Comparison of ENCODE assay signal across 20 cellular contexts in the genomic region with DNA sequence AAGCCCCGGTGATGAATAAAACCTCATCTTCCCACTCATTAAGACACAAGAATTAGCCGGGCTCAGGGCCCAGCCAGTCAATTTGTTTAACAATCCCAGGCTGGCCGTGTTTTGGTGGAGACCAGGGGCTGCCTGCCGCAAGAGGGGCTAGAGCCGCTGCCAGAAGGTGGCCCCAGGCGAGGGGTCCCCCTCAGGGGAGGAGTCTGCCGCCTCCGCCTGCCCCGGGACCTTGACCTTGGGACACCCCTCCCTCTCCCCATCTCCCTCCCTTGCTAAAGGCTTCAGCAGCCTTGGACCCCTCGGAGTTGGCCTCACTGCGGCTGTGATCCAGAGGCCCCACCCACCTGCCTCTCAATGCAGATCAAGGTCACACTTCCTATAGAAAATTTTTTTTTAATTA.
"Had no signal": no experiment of that assay in that cellular context is flagged by ENCODE, and none has a peak within 500 bp of the region (broad histone marks: within the 10 kb centered on the region; RNA-seq: fewer than 3 reads in every experiment).

No MANE protein-coding gene starts in this region.

- H3K4me1 ChIP-seq: right atrium auricular region had no signal

- DNase-seq: activated B cell treated with CpG ODN at 0.5 μM for 24 hours; activated CD4-positive, alpha-beta T cell treated with anti-CD3 and anti-CD28 coated beads, Interleukin-2, amount 10 ng/mL, durations not matched to agents 24 days and 14 days; activated CD8-positive, alpha-beta memory T cell treated with anti-CD3 and anti-CD28 coated beads, Interleukin-2, amount 50 U/mL, for 4 hours; activated CD8-positive, alpha-beta T cell treated with anti-CD3 and anti-CD28 coated beads, Interleukin-2, amount 10 ng/mL, durations not matched to agents 7 days and 5 days; activated effector memory CD4-positive, alpha-beta T cell treated with anti-CD3 and anti-CD28 coated beads, Interleukin-2, amount 50 U/mL, for 16 hours; activated T-cell treated with anti-CD3 and anti-CD28 coated beads, Interleukin-2, amount 50 U/mL, for 48 hours; body of pancreas; central memory CD4-positive, alpha-beta T cell; colonic mucosa; foreskin fibroblast; left cardiac atrium; midbrain; occipital lobe; small intestine; stimulated activated naive CD8-positive, alpha-beta T cell treated with anti-CD3 and anti-CD28 coated beads, Interleukin-15, Interleukin-2, amounts not matched to agents 100 U/mL and 50 U/mL, for 24 hours; T-helper 17 cell; transverse colon had no signal

- H3K4me3 Mint-ChIP-seq: activated B cell treated with CpG ODN at 0.5 μM for 24 hours; activated CD4-positive, alpha-beta T cell treated with anti-CD3 and anti-CD28 coated beads, Interleukin-2, amount 10 ng/mL, durations not matched to agents 24 days and 14 days; activated CD8-positive, alpha-beta T cell treated with anti-CD3 and anti-CD28 coated beads, Interleukin-2, amount 10 ng/mL, durations not matched to agents 7 days and 5 days; activated naive CD8-positive, alpha-beta T cell; T-helper 17 cell had no signal

- H3K9me3 ChIP-seq: body of pancreas, colonic mucosa, right atrium auricular region, transverse colon had no signal

- H3K27me3 ChIP-seq: body of pancreas, colonic mucosa, right atrium auricular region, transverse colon had no signal

- H3K27ac ChIP-seq: body of pancreas, colonic mucosa, right atrium auricular region, transverse colon had no signal

- H3K4me3 ChIP-seq: body of pancreas, colonic mucosa, lung, right atrium auricular region, transverse colon had no signal

- H3K36me3 Mint-ChIP-seq: activated naive CD8-positive, alpha-beta T cell had no signal

- ATAC-seq: activated CD8-positive, alpha-beta T cell treated with anti-CD3 and anti-CD28 coated beads, Interleukin-2, amount 10 ng/mL, durations not matched to agents 7 days and 5 days; body of pancreas; left cardiac atrium; stimulated activated naive CD8-positive, alpha-beta T cell treated with anti-CD3 and anti-CD28 coated beads, Interleukin-15, Interleukin-2, amounts not matched to agents 100 U/mL and 50 U/mL, for 24 hours; T-helper 17 cell had no signal

- H3K27ac Mint-ChIP-seq: activated B cell treated with CpG ODN at 0.5 μM for 24 hours; activated CD4-positive, alpha-beta T cell treated with anti-CD3 and anti-CD28 coated beads, Interleukin-2, amount 10 ng/mL, durations not matched to agents 24 days and 14 days; activated CD8-positive, alpha-beta T cell treated with anti-CD3 and anti-CD28 coated beads, Interleukin-2, amount 10 ng/mL, durations not matched to agents 7 days and 5 days; activated naive CD8-positive, alpha-beta T cell; T-helper 17 cell had no signal

- H3K9me3 Mint-ChIP-seq: activated B cell treated with CpG ODN at 0.5 μM for 24 hours; activated CD4-positive, alpha-beta T cell treated with anti-CD3 and anti-CD28 coated beads, Interleukin-2, amount 10 ng/mL, durations not matched to agents 24 days and 14 days had no signal

- H3K4me1 Mint-ChIP-seq: activated B cell treated with CpG ODN at 0.5 μM for 24 hours; activated CD4-positive, alpha-beta T cell treated with anti-CD3 and anti-CD28 coated beads, Interleukin-2, amount 10 ng/mL, durations not matched to agents 24 days and 14 days; T-helper 17 cell had no signal

- H3K27me3 Mint-ChIP-seq: activated CD4-positive, alpha-beta T cell treated with anti-CD3 and anti-CD28 coated beads, Interleukin-2, amount 10 ng/mL, durations not matched to agents 24 days and 14 days; activated naive CD8-positive, alpha-beta T cell had no signal

- H3K36me3 ChIP-seq: colonic mucosa, right atrium auricular region, transverse colon had no signal
